In genomic region chr17:76408037-76408849, GRCh38 we compare ENCODE assay signal across 8 cellular contexts.
A peak's percentile ranks its signal among the peaks of the same experiment; 100 is the strongest.
DNase-seq lines count a peak whose midpoint lies in the region; ATAC-seq and TF ChIP-seq lines count a peak whose summit lies in the region.

No MANE protein-coding gene starts in this region.

- no peak overlapping the region for H3K4me3 ChIP-seq in GM12864 (ENCODE audit: low read depth, low read length)

- ATAC-seq in GM18505 (IDR thresholded peaks at IDR 0.05; ENCODE audit: unreplicated experiment) (no peak), HG03342 (IDR thresholded peaks at IDR 0.05; ENCODE audit: unreplicated experiment) (no peak)

- peak; percentile 93 for TF ChIP-seq CTCF in GM12864 (IDR thresholded peaks at IDR 0.05; ENCODE audit: low read depth, low read length, missing control alignments)

- TF ChIP-seq POLR2A in GM18505 (IDR thresholded peaks at IDR 0.05; ENCODE audit: borderline replicate concordance, extremely low read depth, insufficient read depth, insufficient read length): no peak

- DNase-seq in GM12864 (ENCODE audit: low read depth) (no peak), NCI-H1092 (lab: John Stamatoyannopoulos, UW) (peak; percentile 47), T-helper 2 cell (peak; percentile 32 to 66 (median 53)), amniotic epithelial cell (ENCODE audit: low read depth) (peak; percentile 40), islet precursor cell (peak; percentile 84)
- DNase-seq in stimulated activated CD4-positive, alpha-beta T cell treated with anti-CD3 and anti-CD28 coated beads, Interleukin-4, amount 100 ng/mL, for 48 hours (ENCODE audit: low read depth in 2 of 2): peak; percentile 55 to 63
